32 cellular contexts compared by ENCODE assay signal in the genomic region with DNA sequence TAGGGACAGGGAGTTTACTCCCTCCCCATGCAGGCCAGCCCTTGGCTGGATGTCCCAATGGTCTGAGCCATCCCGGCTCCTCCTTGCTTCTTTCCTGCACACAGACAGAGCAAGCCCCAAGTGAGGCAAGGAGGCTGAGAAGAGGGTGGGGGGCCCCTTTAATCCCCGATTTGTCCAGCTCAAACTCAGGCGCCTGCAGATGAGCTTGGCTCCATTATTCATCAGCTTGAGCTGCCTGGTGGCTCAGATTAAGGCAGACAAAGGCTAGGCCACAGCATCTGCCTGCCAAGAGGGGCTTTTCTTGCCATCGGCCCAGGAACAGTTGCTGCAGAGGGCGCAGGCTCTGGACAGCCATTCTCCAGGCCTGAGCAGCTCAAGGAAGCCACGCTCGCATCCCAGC. TPM values are rescaled to one million over a fixed set of nuclear protein-coding genes. Genes with fewer than 3 reads are reported as not detected.
"Had no signal": no experiment of that assay in that cellular context is flagged by ENCODE, and none has a peak within 500 bp of the region (broad histone marks: within the 10 kb centered on the region; RNA-seq: fewer than 3 reads in every experiment).

No MANE protein-coding gene starts in this region.

- H3K27me3 Mint-ChIP-seq: activated B cell treated with CpG ODN at 0.5 μM for 24 hours; activated CD4-positive, alpha-beta T cell treated with anti-CD3 and anti-CD28 coated beads for 36 hours had no signal

- H3K4me1 ChIP-seq: breast epithelium, right lobe of liver, testis had no signal

- H3K9me3 Mint-ChIP-seq: activated B cell treated with CpG ODN at 0.5 μM for 24 hours; activated naive CD4-positive, alpha-beta T cell treated with anti-CD3 and anti-CD28 coated beads for 36 hours; activated naive CD8-positive, alpha-beta T cell treated with anti-CD3 and anti-CD28 coated beads, Interleukin-2, amount 10 ng/mL, durations not matched to agents 7 days and 5 days; central memory CD8-positive, alpha-beta T cell; endodermal cell; immature natural killer cell; memory B cell; nephron; stimulated activated naive B cell treated with anti-CD40 and anti-IgM and Interleukin-4, amounts not matched to agents 10 μg/mL and 1 μg/mL and 100 μg/mL, for 72 hours; T-helper 1 cell treated with Interleukin-12 subunit alpha and Interleukin-12 subunit beta and Interleukin-4 antibody, amounts not matched to agents 30 μg/mL and 1 μg/mL, for 36 hours had no signal

- H3K36me3 Mint-ChIP-seq: activated naive CD8-positive, alpha-beta T cell treated with anti-CD3 and anti-CD28 coated beads, Interleukin-2, amount 10 ng/mL, durations not matched to agents 7 days and 5 days; immature natural killer cell; memory B cell; stimulated activated naive B cell treated with anti-CD40 and anti-IgM and Interleukin-4, amounts not matched to agents 10 μg/mL and 1 μg/mL and 100 μg/mL, for 72 hours had no signal

- H3K27me3 ChIP-seq: breast epithelium, colonic mucosa, hepatocyte, right lobe of liver, testis, upper lobe of left lung had no signal

- ATAC-seq: activated CD4-positive, alpha-beta T cell treated with anti-CD3 and anti-CD28 coated beads for 36 hours; right lobe of liver; stimulated activated naive B cell treated with anti-CD40 and anti-IgM and Interleukin-4, amounts not matched to agents 10 μg/mL and 1 μg/mL and 100 μg/mL, for 72 hours had no signal

- H3K9me3 ChIP-seq: breast epithelium, colonic mucosa, left ventricle myocardium inferior, right lobe of liver, testis, upper lobe of left lung had no signal

- DNase-seq: activated B cell treated with CpG ODN at 0.5 μM for 24 hours; activated CD4-positive, alpha-beta T cell treated with anti-CD3 and anti-CD28 coated beads for 36 hours; activated CD4-positive, alpha-beta T cell treated with anti-CD3 and anti-CD28 coated beads, Interleukin-2, amount 50 U/mL, for 48 hours; activated effector memory CD4-positive, alpha-beta T cell treated with Interleukin-2 at 50 U/mL for 16 hours; activated naive CD4-positive, alpha-beta T cell treated with anti-CD3 and anti-CD28 coated beads for 36 hours; activated naive CD8-positive, alpha-beta T cell treated with anti-CD3 and anti-CD28 coated beads, Interleukin-2, amount 10 ng/mL, durations not matched to agents 7 days and 5 days; activated T-cell treated with anti-CD3 and anti-CD28 coated beads, Interleukin-2, amount 50 U/mL, for 48 hours; amniotic stem cell; colonic mucosa; endodermal cell; immature natural killer cell; left ventricle myocardium inferior; nucleus accumbens; stimulated activated CD4-positive, alpha-beta T cell treated with anti-CD3 and anti-CD28 coated beads, Interleukin-2, amount 100 ng/mL, for 48 hours; stimulated activated CD8-positive, alpha-beta memory T cell treated with anti-CD3 and anti-CD28 coated beads, Interleukin-4, amount 100 ng/mL, for 48 hours; stimulated activated naive B cell treated with anti-CD40 and anti-IgM and Interleukin-4, amounts not matched to agents 10 μg/mL and 1 μg/mL and 100 μg/mL, for 72 hours; T1000; testis; upper lobe of left lung had no signal

- H3K36me3 ChIP-seq: breast epithelium, colonic mucosa, left ventricle myocardium inferior, right lobe of liver, upper lobe of left lung had no signal

- H3K27ac ChIP-seq: breast epithelium, colonic mucosa, hepatocyte, left ventricle myocardium inferior, right lobe of liver, testis, upper lobe of left lung had no signal

- H3K4me3 Mint-ChIP-seq: activated B cell treated with CpG ODN at 0.5 μM for 24 hours; activated CD4-positive, alpha-beta T cell treated with anti-CD3 and anti-CD28 coated beads for 36 hours; activated naive CD4-positive, alpha-beta T cell treated with anti-CD3 and anti-CD28 coated beads for 36 hours; activated naive CD8-positive, alpha-beta T cell treated with anti-CD3 and anti-CD28 coated beads, Interleukin-2, amount 10 ng/mL, durations not matched to agents 7 days and 5 days; central memory CD8-positive, alpha-beta T cell; endodermal cell; immature natural killer cell; memory B cell; nephron; stimulated activated naive B cell treated with anti-CD40 and anti-IgM and Interleukin-4, amounts not matched to agents 10 μg/mL and 1 μg/mL and 100 μg/mL, for 72 hours; T-helper 1 cell treated with Interleukin-12 subunit alpha and Interleukin-12 subunit beta and Interleukin-4 antibody, amounts not matched to agents 30 μg/mL and 1 μg/mL, for 36 hours had no signal

- H3K27ac Mint-ChIP-seq: activated B cell treated with CpG ODN at 0.5 μM for 24 hours; activated CD4-positive, alpha-beta T cell treated with anti-CD3 and anti-CD28 coated beads for 36 hours; activated naive CD4-positive, alpha-beta T cell treated with anti-CD3 and anti-CD28 coated beads for 36 hours; activated naive CD8-positive, alpha-beta T cell treated with anti-CD3 and anti-CD28 coated beads, Interleukin-2, amount 10 ng/mL, durations not matched to agents 7 days and 5 days; endodermal cell; immature natural killer cell; memory B cell; nephron; stimulated activated naive B cell treated with anti-CD40 and anti-IgM and Interleukin-4, amounts not matched to agents 10 μg/mL and 1 μg/mL and 100 μg/mL, for 72 hours; T-helper 1 cell treated with Interleukin-12 subunit alpha and Interleukin-12 subunit beta and Interleukin-4 antibody, amounts not matched to agents 30 μg/mL and 1 μg/mL, for 36 hours had no signal

- H2AFZ ChIP-seq: hepatocyte had no signal

- H3K4me1 Mint-ChIP-seq: activated B cell treated with CpG ODN at 0.5 μM for 24 hours; activated CD4-positive, alpha-beta T cell treated with anti-CD3 and anti-CD28 coated beads for 36 hours had no signal

- H3K79me2 ChIP-seq: hepatocyte had no signal

- H3K4me2 ChIP-seq: hepatocyte had no signal

- H3K4me3 ChIP-seq: breast epithelium, colonic mucosa, hepatocyte, left ventricle myocardium inferior, right lobe of liver, skin epidermis, testis, upper lobe of left lung had no signal

RNA-seq across cellular contexts. Expression of gene LMO1, which starts 35.5 kb away (rescaled TPM):
- total RNA-seq: activated B cell treated with CpG ODN at 0.5 μM for 24 hours; activated CD4-positive, alpha-beta T cell treated with anti-CD3 and anti-CD28 coated beads for 36 hours; activated naive CD4-positive, alpha-beta T cell treated with anti-CD3 and anti-CD28 coated beads for 36 hours; activated naive CD8-positive, alpha-beta T cell treated with anti-CD3 and anti-CD28 coated beads, Interleukin-2, amount 10 ng/mL, durations not matched to agents 7 days and 5 days; breast epithelium; colonic mucosa; epithelial cell of proximal tubule; fibroblast of villous mesenchyme; hepatocyte; mononuclear cell; myocyte; right lobe of liver had no signal
- polyA plus RNA-seq: immature natural killer cell had no signal

RNA-seq across cellular contexts. Expression of gene RIC3, which starts 59.4 kb away (rescaled TPM):
- total RNA-seq: fibroblast of villous mesenchyme, glomerular endothelial cell, myocyte had no signal
